24 cellular contexts compared by ENCODE assay signal in the genomic region with DNA sequence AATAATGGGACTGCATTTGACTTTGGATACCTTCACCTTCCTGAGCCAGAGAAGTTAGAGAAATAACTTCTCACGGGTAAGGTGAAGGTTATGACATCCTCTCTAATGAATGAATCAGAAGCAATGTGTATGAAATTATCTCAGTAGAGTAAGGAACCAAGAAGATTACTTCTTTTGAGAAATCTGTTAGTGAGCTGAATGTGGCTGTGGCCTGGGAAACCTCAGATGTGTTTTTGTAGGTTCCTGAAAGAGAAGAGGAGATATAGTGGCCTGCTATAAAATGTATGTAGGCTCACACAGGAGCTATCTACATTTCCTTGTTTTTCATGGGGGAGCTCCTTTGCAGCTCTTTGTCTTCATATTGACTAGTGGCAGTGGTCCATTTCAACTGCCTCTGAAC.
"Had no signal": no experiment of that assay in that cellular context is flagged by ENCODE, and none has a peak within 500 bp of the region (broad histone marks: within the 10 kb centered on the region; RNA-seq: fewer than 3 reads in every experiment).

No MANE protein-coding gene starts in this region.

- H3K27me3 ChIP-seq: stomach, suprapubic skin, testis, thyroid gland, tibial nerve, transverse colon, upper lobe of left lung, upper lobe of right lung, uterus, vagina had no signal

- H3K4me1 ChIP-seq: stomach, suprapubic skin, testis, tibial artery, tibial nerve, transverse colon, upper lobe of left lung, upper lobe of right lung, uterus, vagina had no signal

- H3K4me3 ChIP-seq: stomach, suprapubic skin, testis, thoracic aorta, thyroid gland, tibial artery, tibial nerve, transverse colon, upper lobe of left lung, upper lobe of right lung, uterus, vagina had no signal

- H3K9me3 ChIP-seq: stomach, suprapubic skin, testis, thoracic aorta, thyroid gland, tibial artery, tibial nerve, transverse colon, upper lobe of left lung, upper lobe of right lung, uterus, vagina had no signal

- H3K36me3 ChIP-seq: stomach, suprapubic skin, thoracic aorta, thyroid gland, tibial artery, tibial nerve, transverse colon, upper lobe of left lung, upper lobe of right lung, uterus, vagina had no signal

- H3K27ac ChIP-seq: stomach, suprapubic skin, testis, thoracic aorta, thyroid gland, tibial artery, tibial nerve, transverse colon, upper lobe of left lung, upper lobe of right lung, uterus, vagina had no signal

- DNase-seq: stimulated activated CD4-positive, alpha-beta T cell treated with anti-CD3 and anti-CD28 coated beads, Interleukin-2, amount 100 ng/mL, for 48 hours; stimulated activated CD4-positive, alpha-beta T cell treated with anti-CD3 and anti-CD28 coated beads, Interleukin-4, amount 100 ng/mL, for 1 hour; stimulated activated CD4-positive, alpha-beta T cell treated with anti-CD3 and anti-CD28 coated beads, Interleukin-4, amount 100 ng/mL, for 24 hours; stimulated activated CD4-positive, alpha-beta T cell treated with anti-CD3 and anti-CD28 coated beads, Interleukin-4, amount 100 ng/mL, for 4 hours; stimulated activated CD8-positive, alpha-beta memory T cell treated with anti-CD3 and anti-CD28 coated beads, Interleukin-4, amount 100 ng/mL, for 48 hours; stimulated activated naive B cell treated with anti-CD40 and anti-IgM and Interleukin-4, amounts not matched to agents 10 μg/mL and 1 μg/mL and 100 μg/mL, for 72 hours; stimulated activated naive CD4-positive, alpha-beta T cell; stimulated activated naive CD4-positive, alpha-beta T cell treated with Interleukin-2 at 50 U/mL for 16 hours; stimulated activated naive CD8-positive, alpha-beta T cell treated with anti-CD3 and anti-CD28 coated beads, Interleukin-15, amount 100 ng/mL, for 72 hours; stimulated activated naive CD8-positive, alpha-beta T cell treated with anti-CD3 and anti-CD28 coated beads, Interleukin-15, Interleukin-2, amounts not matched to agents 100 U/mL and 50 U/mL, for 24 hours; stomach; substantia nigra; testis; thyroid gland; tibial artery; transverse colon; trophoblast cell; upper lobe of left lung; upper lobe of right lung; uterus had no signal
